Comparison of ENCODE assay signal across 1 cellular context in the genomic region with DNA sequence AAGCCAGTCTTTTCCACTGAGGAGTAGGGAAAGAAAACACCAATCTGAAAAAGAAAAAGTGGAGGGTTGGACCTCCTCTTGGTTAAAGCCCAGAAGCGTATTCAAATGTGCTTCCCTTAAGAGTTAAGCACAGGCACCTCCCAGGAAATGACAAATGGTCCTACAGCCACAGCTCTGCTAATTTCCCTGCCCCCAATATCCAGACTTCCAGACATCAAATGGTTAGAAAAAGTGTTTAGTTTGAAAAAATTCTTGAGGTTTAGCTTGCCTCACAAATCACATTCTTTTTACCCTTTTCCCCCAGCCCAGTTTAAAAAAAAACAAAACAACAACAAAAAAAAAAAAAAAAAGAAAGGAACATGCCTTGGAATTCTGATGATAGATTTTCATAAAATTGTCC.
TF ChIP-seq lines count a peak whose summit lies in the region.

No MANE protein-coding gene starts in this region.

TF ChIP-seq in K562, 482 proteins besides CTCF, POLR2A, EP300 and RAD21:
- no peak for TF ChIP-seq FOSL1 (tag; conservative IDR thresholded peaks at IDR 0.05)
- no peak for TF ChIP-seq ZFP36 (IDR thresholded peaks at IDR 0.05; ENCODE audit: low read depth, low read length, partially characterized antibody)
- TF ChIP-seq ZNF79 (CRISPR knock-in tag; IDR thresholded peaks at IDR 0.05; ENCODE audit: low read depth), result no peak
- no peak for TF ChIP-seq BHLHE40 (IDR thresholded peaks at IDR 0.05; ENCODE audit: low read length)
- TF ChIP-seq, protein P1, sequence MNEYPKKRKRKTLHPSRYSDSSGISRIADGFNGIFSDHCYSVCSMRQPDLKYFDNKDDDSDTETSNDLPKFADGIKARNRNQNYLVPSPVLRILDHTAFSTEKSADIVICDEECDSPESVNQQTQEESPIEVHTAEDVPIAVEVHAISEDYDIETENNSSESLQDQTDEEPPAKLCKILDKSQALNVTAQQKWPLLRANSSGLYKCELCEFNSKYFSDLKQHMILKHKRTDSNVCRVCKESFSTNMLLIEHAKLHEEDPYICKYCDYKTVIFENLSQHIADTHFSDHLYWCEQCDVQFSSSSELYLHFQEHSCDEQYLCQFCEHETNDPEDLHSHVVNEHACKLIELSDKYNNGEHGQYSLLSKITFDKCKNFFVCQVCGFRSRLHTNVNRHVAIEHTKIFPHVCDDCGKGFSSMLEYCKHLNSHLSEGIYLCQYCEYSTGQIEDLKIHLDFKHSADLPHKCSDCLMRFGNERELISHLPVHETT (CRISPR knock-in tag; conservative IDR thresholded peaks at IDR 0.05 in 1 of 2, IDR thresholded peaks at IDR 0.05 in 1 of 2), result no peak
- TF ChIP-seq RBFOX2 (IDR thresholded peaks at IDR 0.05; ENCODE audit: low read depth, low read length), result no peak
